In genomic region chr6:108133594-108134179, GRCh38 we compare ENCODE assay signal across 8 cellular contexts. TPM values are rescaled to one million over a fixed set of nuclear protein-coding genes. Genes with fewer than 3 reads are reported as not detected.
DNase-seq lines count a peak whose midpoint lies in the region; ATAC-seq and TF ChIP-seq lines count a peak whose summit lies in the region.

No MANE protein-coding gene starts in this region.

- DNase-seq in activated CD4-positive, alpha-beta T cell treated with anti-CD3 and anti-CD28 coated beads, Interleukin-2, amount 10 ng/mL, durations not matched to agents 24 days and 14 days, result peak; percentile 61
- DNase-seq in activated CD4-positive, alpha-beta T cell treated with anti-CD3 and anti-CD28 coated beads, Interleukin-2, amount 50 U/mL, for 4 hours, result no peak
- DNase-seq in NCI-H1694 treated with DMSO at 0.1 percent for 48 hours (lab: John Stamatoyannopoulos, UW) (peak; percentile 9), fibroblast of peridontal ligament (ENCODE audit: extremely low read depth) (peak; percentile 66), natural killer cell (no peak)
- peak; percentile 45 for DNase-seq in activated T-cell treated with anti-CD3 and anti-CD28 coated beads, Interleukin-2, amount 50 U/mL, for 24 hours

- intact Hi-C loops in activated CD4-positive, alpha-beta T cell treated with anti-CD3 and anti-CD28 coated beads, Interleukin-2, amount 10 ng/mL, durations not matched to agents 24 days and 14 days (cut with micrococcal nuclease), result loop anchor here (2.0 kb wide), 3 partner anchors 17 to 35 kb away; no protein-coding TSS in a partner anchor
- intact Hi-C loops in natural killer cell (cut with micrococcal nuclease), result no loop called here

- H3K9me3 Mint-ChIP-seq in activated CD4-positive, alpha-beta T cell treated with anti-CD3 and anti-CD28 coated beads, Interleukin-2, amount 10 ng/mL, durations not matched to agents 24 days and 14 days, result no peaks in the 10 kb centered on the region
- H3K9me3 Mint-ChIP-seq in activated T-cell treated with anti-CD3 and anti-CD28 coated beads, Interleukin-2, amount 50 U/mL, for 24 hours, result no peaks in the 10 kb centered on the region
- H3K9me3 Mint-ChIP-seq in natural killer cell, result no peaks in the 10 kb centered on the region

- H3K36me3 Mint-ChIP-seq in activated CD4-positive, alpha-beta T cell treated with anti-CD3 and anti-CD28 coated beads, Interleukin-2, amount 10 ng/mL, durations not matched to agents 24 days and 14 days (ENCODE audit: low read depth), result no peaks in the 10 kb centered on the region
- H3K36me3 Mint-ChIP-seq in activated T-cell treated with anti-CD3 and anti-CD28 coated beads, Interleukin-2, amount 50 U/mL, for 24 hours (ENCODE audit: low read depth), result no peaks in the 10 kb centered on the region
- no peaks in the 10 kb centered on the region for H3K36me3 Mint-ChIP-seq in natural killer cell

- no peak for TF ChIP-seq CTCF in natural killer cell (IDR thresholded peaks at IDR 0.05)

- H3K27me3 Mint-ChIP-seq in activated CD4-positive, alpha-beta T cell treated with anti-CD3 and anti-CD28 coated beads, Interleukin-2, amount 10 ng/mL, durations not matched to agents 24 days and 14 days, result peaks cover 72% of the 10 kb centered on the region
- peaks cover 82% of the 10 kb centered on the region for H3K27me3 Mint-ChIP-seq in activated T-cell treated with anti-CD3 and anti-CD28 coated beads, Interleukin-2, amount 50 U/mL, for 24 hours
- peaks cover 55 to 89% of the 10 kb centered on the region in 2 donors for H3K27me3 Mint-ChIP-seq in natural killer cell (ENCODE audit: low read depth in 2 of 2)

- peaks cover 6% of the 10 kb centered on the region for H3K4me1 Mint-ChIP-seq in activated CD4-positive, alpha-beta T cell treated with anti-CD3 and anti-CD28 coated beads, Interleukin-2, amount 10 ng/mL, durations not matched to agents 24 days and 14 days
- H3K4me1 Mint-ChIP-seq in activated T-cell treated with anti-CD3 and anti-CD28 coated beads, Interleukin-2, amount 50 U/mL, for 24 hours (ENCODE audit: low read depth), result peaks cover 12% of the 10 kb centered on the region
- peaks cover 9 to 10% of the 10 kb centered on the region in 2 donors for H3K4me1 Mint-ChIP-seq in natural killer cell

- H3K4me3 Mint-ChIP-seq in activated CD4-positive, alpha-beta T cell treated with anti-CD3 and anti-CD28 coated beads, Interleukin-2, amount 10 ng/mL, durations not matched to agents 24 days and 14 days, result peak overlapping the region; percentile 80
- H3K4me3 Mint-ChIP-seq in activated T-cell treated with anti-CD3 and anti-CD28 coated beads, Interleukin-2, amount 50 U/mL, for 24 hours, result peak overlapping the region; percentile 74
- H3K4me3 Mint-ChIP-seq in natural killer cell, result peak overlapping the region; percentile 89

- no peak overlapping the region for H3K27ac Mint-ChIP-seq in activated CD4-positive, alpha-beta T cell treated with anti-CD3 and anti-CD28 coated beads, Interleukin-2, amount 10 ng/mL, durations not matched to agents 24 days and 14 days
- no peak overlapping the region for H3K27ac Mint-ChIP-seq in activated T-cell treated with anti-CD3 and anti-CD28 coated beads, Interleukin-2, amount 50 U/mL, for 24 hours
- H3K27ac Mint-ChIP-seq in natural killer cell, result no peak overlapping the region

- peak; percentile 67 to 91 (median 70) for ATAC-seq in natural killer cell
- no peak for ATAC-seq in GM18868 (IDR thresholded peaks at IDR 0.05; ENCODE audit: unreplicated experiment)
- ATAC-seq in HG02840 (IDR thresholded peaks at IDR 0.05; ENCODE audit: low FRiP score, unreplicated experiment), result no peak

RNA-seq across cellular contexts. Expression of gene NR2E1, which starts 32.1 kb away (rescaled TPM):
- total RNA-seq in activated CD4-positive, alpha-beta T cell treated with anti-CD3 and anti-CD28 coated beads, Interleukin-2, amount 10 ng/mL, durations not matched to agents 24 days and 14 days, result not detected in 2 replicates
- total RNA-seq in natural killer cell, result not detected

RNA-seq across cellular contexts. Expression of gene OSTM1, which starts 59.1 kb away (rescaled TPM):
- total RNA-seq in activated CD4-positive, alpha-beta T cell treated with anti-CD3 and anti-CD28 coated beads, Interleukin-2, amount 10 ng/mL, durations not matched to agents 24 days and 14 days, result 14.6 and 16.8 TPM in 2 replicates
- total RNA-seq in natural killer cell, result 10 to 100 TPM; 39.2 to 56.9 (median 49.1) TPM

Comparison
In these comparisons a context has a peak if more than half of its experiments do, and no peak if none do; other contexts are left out.
1. DNase-seq: peak in activated CD4-positive, alpha-beta T cell treated with anti-CD3 and anti-CD28 coated beads, Interleukin-2, amount 10 ng/mL, durations not matched to agents 24 days and 14 days (single experiment), NCI-H1694 treated with DMSO at 0.1 percent for 48 hours (single experiment), activated T-cell treated with anti-CD3 and anti-CD28 coated beads, Interleukin-2, amount 50 U/mL, for 24 hours (single experiment) and fibroblast of peridontal ligament (single experiment); none in activated CD4-positive, alpha-beta T cell treated with anti-CD3 and anti-CD28 coated beads, Interleukin-2, amount 50 U/mL, for 4 hours (0 of 2) and natural killer cell (single experiment).
2. ATAC-seq: peak in natural killer cell (3 of 3); none in GM18868 (single experiment) and HG02840 (single experiment).
3. Peak in every context shown above with its lines, with median percentiles within 50 percentile points of each other: H3K4me3 Mint-ChIP-seq.